In the genomic region with DNA sequence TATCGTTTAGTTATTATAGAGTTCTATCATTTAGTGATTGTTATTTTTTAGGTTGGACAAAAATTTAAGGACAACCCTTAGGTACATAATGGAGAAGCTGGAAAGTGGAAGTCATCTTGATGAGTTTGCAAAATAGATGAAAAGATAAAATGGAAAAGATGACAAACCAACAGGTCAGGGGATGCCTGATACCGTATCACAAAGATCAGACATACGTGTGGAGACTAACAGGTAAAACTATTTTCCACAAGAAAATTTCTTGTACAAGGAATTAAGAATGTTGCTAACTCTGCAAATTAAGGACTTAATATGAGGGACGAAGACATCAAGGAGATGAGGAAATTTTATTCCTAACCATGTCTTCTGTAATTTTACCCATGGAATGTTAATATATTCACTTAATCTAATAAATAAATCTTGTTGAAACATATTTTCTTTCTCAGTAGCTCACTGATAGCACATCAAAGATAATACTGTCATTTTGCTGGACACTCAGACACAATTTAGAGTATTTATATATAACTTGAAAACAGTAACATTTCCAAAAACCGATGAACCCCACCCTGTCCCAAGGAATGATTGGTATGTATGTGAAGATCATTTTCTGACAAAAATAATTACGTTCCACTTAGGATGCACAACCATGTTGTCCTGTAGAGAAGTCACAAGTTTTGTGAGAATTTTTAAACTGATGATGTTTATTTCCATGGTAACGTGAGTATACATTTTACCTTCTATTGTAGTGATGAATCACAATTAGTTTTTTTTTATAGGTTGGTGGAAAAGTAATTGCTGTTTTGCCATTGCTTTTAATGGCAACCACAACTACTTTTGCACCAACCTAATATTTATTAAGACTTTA, we compare ENCODE assay signal across 11 cellular contexts. TPM values are rescaled to one million over a fixed set of nuclear protein-coding genes. Genes with fewer than 3 reads are reported as not detected.
DNase-seq lines count a peak whose midpoint lies in the region; ATAC-seq and TF ChIP-seq lines count a peak whose summit lies in the region.
"Had no signal": no experiment of that assay in that cellular context is flagged by ENCODE, and none has a peak within 500 bp of the region (broad histone marks: within the 10 kb centered on the region; RNA-seq: fewer than 3 reads in every experiment).

No MANE protein-coding gene starts in this region.

- peaks cover 9% of the 10 kb centered on the region for H3K9me3 Mint-ChIP-seq in activated T-helper 17 cell treated with anti-CD3 and anti-CD28 coated beads, Interleukin-2, amount 50 U/mL, for 72 hours
- H3K9me3 Mint-ChIP-seq: activated T-helper 2 cell treated with anti-CD3 and anti-CD28 coated beads, Interferon-gamma antibody, Interleukin-2, Interleukin-4, amounts not matched to agents 10 μg/mL and 5 μg/mL and 100 μg/mL, durations not matched to agents 14 hours and 24 hours and 36 hours had no signal

- H3K4me3 ChIP-seq in MG63 (peak overlapping the region; percentile 70), choroid plexus epithelial cell (ENCODE audit: low read depth, low read length) (peak overlapping the region; percentile 80), mesodermal cell (ENCODE audit: extremely low read depth, insufficient read depth, low read length, poor library complexity, severe bottlenecking) (peak overlapping the region; percentile 62), tibial nerve (peak overlapping the region; percentile 70 to 74 (median 73))

- no peak for ATAC-seq in activated T-helper 17 cell treated with anti-CD3 and anti-CD28 coated beads, Interleukin-2, amount 50 U/mL, for 72 hours (replicated peaks)
- no peak for ATAC-seq in GM18858 (IDR thresholded peaks at IDR 0.05; ENCODE audit: unreplicated experiment)
- ATAC-seq in HG03045 (IDR thresholded peaks at IDR 0.05; ENCODE audit: unreplicated experiment): no peak

- H3K36me3 ChIP-seq in MG63 (peaks cover 22% of the 10 kb centered on the region), mesodermal cell (ENCODE audit: control insufficient read depth, insufficient read depth, low read length) (no peaks in the 10 kb centered on the region), tibial nerve (no peaks in the 10 kb centered on the region)

- H3K4me3 Mint-ChIP-seq in activated T-helper 17 cell treated with anti-CD3 and anti-CD28 coated beads, Interleukin-2, amount 50 U/mL, for 72 hours: no peak overlapping the region

- peaks cover 9% of the 10 kb centered on the region for H3K4me1 ChIP-seq in mesodermal cell (ENCODE audit: control insufficient read depth, insufficient read depth, low read length, poor library complexity, severe bottlenecking)
- H3K4me1 ChIP-seq in tibial nerve: peaks cover 0 to 16% (median 4%) of the 10 kb centered on the region in 4 donors

- DNase-seq in MG63 (no peak), choroid plexus epithelial cell (ENCODE audit: low read depth) (peak; percentile 31), tibial nerve (ENCODE audit: low spot score in 2 of 2) (no peak)
- DNase-seq in stimulated activated CD4-positive, alpha-beta T cell treated with anti-CD3 and anti-CD28 coated beads, Interleukin-2, amount 100 ng/mL, for 24 hours: no peak
- DNase-seq: GF-D8, T1000 had no signal

- TF ChIP-seq POLR2A in tibial nerve (IDR thresholded peaks at IDR 0.05): no peak

- peaks cover 8% of the 10 kb centered on the region for H3K27me3 ChIP-seq in MG63
- H3K27me3 ChIP-seq in tibial nerve: no peaks in the 10 kb centered on the region

- peaks cover 14% of the 10 kb centered on the region for H3K27me3 Mint-ChIP-seq in activated T-helper 17 cell treated with anti-CD3 and anti-CD28 coated beads, Interleukin-2, amount 50 U/mL, for 72 hours

- 100% methylated on average over 3 of the region's 7 CpGs; no CpG with 5 or more reads in 1 of the 2 experiments for WGBS in mesodermal cell (ENCODE audit: insufficient coverage in 2 of 2), 2 experiments
- WGBS in tibial nerve, 2 donors: 43% methylated on average over 7 of the region's 7 CpGs

- TF ChIP-seq EP300 in tibial nerve (IDR thresholded peaks at IDR 0.05): no peak

- no peak overlapping the region for H3K27ac Mint-ChIP-seq in activated T-helper 17 cell treated with anti-CD3 and anti-CD28 coated beads, Interleukin-2, amount 50 U/mL, for 72 hours
- H3K27ac Mint-ChIP-seq: activated T-helper 2 cell treated with anti-CD3 and anti-CD28 coated beads, Interferon-gamma antibody, Interleukin-2, Interleukin-4, amounts not matched to agents 10 μg/mL and 5 μg/mL and 100 μg/mL, durations not matched to agents 14 hours and 24 hours and 36 hours had no signal

- H3K36me3 Mint-ChIP-seq in activated T-helper 17 cell treated with anti-CD3 and anti-CD28 coated beads, Interleukin-2, amount 50 U/mL, for 72 hours (ENCODE audit: low read depth): no peaks in the 10 kb centered on the region

- TF ChIP-seq CTCF in choroid plexus epithelial cell (conservative IDR thresholded peaks at IDR 0.05; ENCODE audit: low read depth, low read length) (no peak), tibial nerve (IDR thresholded peaks at IDR 0.05) (no peak)

- H3K27ac ChIP-seq in mesodermal cell (ENCODE audit: low read depth, low read length, severe bottlenecking) (no peak overlapping the region), tibial nerve (peak overlapping the region in 3 of 4 donors; percentile 84 to 89 (median 86))

- H3K4me1 Mint-ChIP-seq in activated T-helper 17 cell treated with anti-CD3 and anti-CD28 coated beads, Interleukin-2, amount 50 U/mL, for 72 hours: no peaks in the 10 kb centered on the region

- H3K9me3 ChIP-seq in MG63: peaks cover 9% of the 10 kb centered on the region
- H3K9me3 ChIP-seq in mesodermal cell (ENCODE audit: control insufficient read depth, low read length): no peaks in the 10 kb centered on the region
- peaks cover 0 to 4% (median 2%) of the 10 kb centered on the region in 4 donors for H3K9me3 ChIP-seq in tibial nerve

RNA-seq across cellular contexts. Expression of a gene that starts 2.6 kb away (rescaled TPM):
- total RNA-seq in MG63 (2014; rRNA removed; shearing (Covaris generic); ENCODE audit: low replicate concordance): 67.0 and 69.9 TPM in 2 replicates
- polyA plus RNA-seq in mesodermal cell (2013, experiment 1 of 2): 7.1 TPM
- 6.8 TPM for polyA plus RNA-seq in mesodermal cell (2013, experiment 2 of 2)
- total RNA-seq in tibial nerve: 10 to 100 TPM; 12.5 to 22.8 (median 14.3) TPM
- not detected for total RNA-seq in activated T-helper 17 cell treated with anti-CD3 and anti-CD28 coated beads, Interleukin-2, amount 50 U/mL, for 72 hours
- total RNA-seq: activated T-helper 2 cell treated with anti-CD3 and anti-CD28 coated beads, Interferon-gamma antibody, Interleukin-2, Interleukin-4, amounts not matched to agents 10 μg/mL and 5 μg/mL and 100 μg/mL, durations not matched to agents 14 hours and 24 hours and 36 hours had no signal

Comparison
In these comparisons a context has a peak if more than half of its experiments do, and no peak if none do; other contexts are left out.
1. RNA of a gene that starts 2.6 kb away (total RNA-seq): 67.0 to 69.9 TPM in MG63 and 12.5 to 22.8 TPM in tibial nerve; not detected in activated T-helper 17 cell treated with anti-CD3 and anti-CD28 coated beads, Interleukin-2, amount 50 U/mL, for 72 hours; every median in the first group is over 10 times any median in the second.
2. Peak in every context shown above with its lines, with median percentiles within 50 percentile points of each other: H3K4me3 ChIP-seq.